In the genomic region with DNA sequence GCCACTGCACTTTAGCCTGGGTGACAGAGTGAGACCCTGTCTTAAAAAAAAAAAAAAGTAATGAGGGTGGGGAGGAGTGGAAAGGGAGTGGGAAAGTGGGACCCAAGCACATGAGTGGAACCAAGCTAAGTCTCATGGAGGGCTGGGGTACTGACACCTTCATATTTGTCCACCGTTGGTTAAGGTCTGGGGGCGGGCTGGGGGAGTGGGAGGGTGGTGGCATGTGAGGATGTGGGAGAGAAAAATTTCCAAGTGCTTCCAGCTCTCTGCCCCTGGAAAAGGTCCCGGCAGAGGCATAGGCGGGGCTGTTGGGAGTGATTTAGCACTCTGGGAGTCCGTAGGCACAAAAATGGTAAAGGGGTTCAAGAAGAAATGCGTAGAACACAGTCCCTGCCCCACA, we compare ENCODE assay signal across 30 cellular contexts. TPM values are rescaled to one million over a fixed set of nuclear protein-coding genes. Genes with fewer than 3 reads are reported as not detected.
A peak's percentile ranks its signal among the peaks of the same experiment; 100 is the strongest.
DNase-seq lines count a peak whose midpoint lies in the region; ATAC-seq, FAIRE-seq and TF ChIP-seq lines count a peak whose summit lies in the region.
"Had no signal": no experiment of that assay in that cellular context is flagged by ENCODE, and none has a peak within 500 bp of the region (broad histone marks: within the 10 kb centered on the region; RNA-seq: fewer than 3 reads in every experiment).

No MANE protein-coding gene starts in this region.

- H4K5ac ChIP-seq in H1 (ENCODE audit: insufficient read length, low read depth, low read length), result no peak overlapping the region

- H3K23ac ChIP-seq in H1 (ENCODE audit: insufficient read length) (no peak overlapping the region), neuronal stem cell (ENCODE audit: low read depth, low read length, poor library complexity) (no peak overlapping the region)

- no peak overlapping the region for H3K56ac ChIP-seq in H1 (replicated peaks; ENCODE audit: insufficient read length, low read depth, low read length)

- TF ChIP-seq POLR2A in H1 (IDR thresholded peaks at IDR 0.05; ENCODE audit: control extremely low read depth in 1 of 2, low read depth in 2 of 2, low read length in 2 of 2), result no peak

- H2BK120ac ChIP-seq in H1 (replicated peaks; ENCODE audit: low read depth, low read length) (no peak overlapping the region), neuronal stem cell (ENCODE audit: low read depth, low read length) (no peak overlapping the region)

- intact Hi-C loops in left cardiac atrium (cut with DNase I), result no loop called here

- H2BK20ac ChIP-seq in H1 (ENCODE audit: low read length), result no peak overlapping the region

- TF ChIP-seq EP300 in H1 (IDR thresholded peaks at IDR 0.05; ENCODE audit: borderline replicate concordance in 1 of 2, low read depth in 2 of 2, low read length in 2 of 2), result no peak

- H4K8ac ChIP-seq in H1 (ENCODE audit: extremely low read depth, insufficient read depth, low read length) (no peak overlapping the region), neuronal stem cell (ENCODE audit: low read depth, low read length) (no peak overlapping the region)

- WGBS in H1 (ENCODE audit: extremely low coverage in 1 of 2, insufficient coverage in 1 of 2, insufficient read length in 1 of 2, insufficient replicate concordance in 2 of 2, low coverage in 1 of 2, low lambda C conversion rate in 2 of 2, missing lambda C conversion rate in 1 of 2), 2 experiments, result 81% methylated on average over 6 of the region's 6 CpGs; no CpG with 5 or more reads in 1 of the 2 experiments
- WGBS in neuronal stem cell (ENCODE audit: extremely low coverage in 2 of 2, insufficient read length in 2 of 2, insufficient replicate concordance in 1 of 2), 2 donors, result no CpG with 5 or more reads among the region's 6 CpGs

- H2AFZ ChIP-seq in H1 (ENCODE audit: low read length), result no peak overlapping the region
- H2AFZ ChIP-seq in neuronal stem cell (ENCODE audit: low read length), result no peak overlapping the region
- no peak overlapping the region for H2AFZ ChIP-seq in neural progenitor cell (replicated peaks)

- no peak for ATAC-seq in left cardiac atrium
- ATAC-seq: GM12878 had no signal

- H3K14ac ChIP-seq in H1 (ENCODE audit: insufficient read length), result no peak overlapping the region
- H3K14ac ChIP-seq in neuronal stem cell (ENCODE audit: low read length), result no peak overlapping the region

- H3K4me1 ChIP-seq in H1 (replicated peaks in 1 of 4; ENCODE audit: control insufficient read depth in 3 of 4, insufficient read depth in 4 of 4, low read length in 3 of 4) (peaks cover 1 to 5% (median 3%) of the 10 kb centered on the region in 4 experiments; a peak in 5 of 7 replicates), neuronal stem cell (ENCODE audit: control insufficient read depth in 2 of 2, insufficient read depth in 1 of 2, low read depth in 1 of 2, low read length in 2 of 2) (peaks cover 0 to 2% of the 10 kb centered on the region in 2 donors), neural progenitor cell (no peaks in the 10 kb centered on the region)
- H3K4me1 ChIP-seq: BE2C had no signal

- H2BK5ac ChIP-seq in H1 (ENCODE audit: low read depth, low read length), result no peak overlapping the region
- H2BK5ac ChIP-seq in neuronal stem cell (ENCODE audit: low read length), result no peak overlapping the region

- POLR2A ChIA-PET in H1 (lab: Charles Lee; ENCODE audit: partially characterized antibody), result interaction anchor here (68.5 kb wide), 1 partner anchor 36 kb away, joined by 2251 read pairs; the partner anchor contains the start of genes CCHCR1, POU5F1, PSORS1C2 and TCF19

- no peaks in the 10 kb centered on the region for H3K27me3 ChIP-seq in H1 (replicated peaks in 1 of 4; ENCODE audit: control insufficient read depth in 3 of 4, extremely low read depth in 1 of 4, insufficient read depth in 3 of 4, low read length in 3 of 4)
- H3K27me3 ChIP-seq in neuronal stem cell (ENCODE audit: control insufficient read depth in 3 of 3, insufficient read depth in 3 of 3, low read depth in 1 of 3, low read length in 3 of 3), result peaks cover 0 to 8% (median 0%) of the 10 kb centered on the region in 3 experiments
- H3K27me3 ChIP-seq in neural progenitor cell, result no peaks in the 10 kb centered on the region
- H3K27me3 ChIP-seq: BLaER1 had no signal

- no peak overlapping the region for H3K4me3 Mint-ChIP-seq in neural progenitor cell
- H3K4me3 Mint-ChIP-seq: CD14-positive monocyte; CD4-positive, alpha-beta memory T cell; CD4-positive, CD25-positive, alpha-beta regulatory T cell; CD8-positive, alpha-beta memory T cell had no signal

- TF ChIP-seq RAD21 in H1 (IDR thresholded peaks at IDR 0.05 in 1 of 2, conservative IDR thresholded peaks at IDR 0.05 in 1 of 2; ENCODE audit: low read depth in 2 of 2, low read length in 2 of 2), result no peak

- H3K36me3 ChIP-seq in H1 (ENCODE audit: control insufficient read depth in 2 of 4, insufficient read depth in 4 of 4, low read length in 3 of 4) (no peaks in the 10 kb centered on the region), neuronal stem cell (replicated peaks in 1 of 2; ENCODE audit: control insufficient read depth in 2 of 2, insufficient read depth in 2 of 2, low read length in 2 of 2) (no peaks in the 10 kb centered on the region), neural progenitor cell (no peaks in the 10 kb centered on the region)
- H3K36me3 ChIP-seq: BE2C, BLaER1 had no signal

- no peaks in the 10 kb centered on the region for H3F3A ChIP-seq in neural progenitor cell (ENCODE audit: low read depth)

- H3K4me2 ChIP-seq in H1 (ENCODE audit: insufficient read depth in 1 of 2, low read depth in 2 of 2, low read length in 2 of 2) (no peak overlapping the region), neuronal stem cell (ENCODE audit: insufficient read depth, low read length, poor library complexity, severe bottlenecking) (no peak overlapping the region), neural progenitor cell (no peak overlapping the region)
- H3K4me2 ChIP-seq: BLaER1 had no signal

- H3K27me3 Mint-ChIP-seq in neural progenitor cell (ENCODE audit: insufficient read depth, low read depth), result peaks cover 7% of the 10 kb centered on the region

- H4K20me1 ChIP-seq in H1 (replicated peaks in 1 of 2; ENCODE audit: control insufficient read depth in 1 of 2, insufficient read depth in 2 of 2, low read length in 2 of 2) (no peaks in the 10 kb centered on the region), neural progenitor cell (ENCODE audit: low read depth) (no peaks in the 10 kb centered on the region)
- H4K20me1 ChIP-seq: BLaER1 had no signal

- H3K36me3 Mint-ChIP-seq in neural progenitor cell, result no peaks in the 10 kb centered on the region
- H3K36me3 Mint-ChIP-seq: CD14-positive monocyte; CD4-positive, alpha-beta memory T cell; CD4-positive, CD25-positive, alpha-beta regulatory T cell; CD8-positive, alpha-beta memory T cell had no signal

- H3K79me2 ChIP-seq in H1 (ENCODE audit: control insufficient read depth in 1 of 2, insufficient read depth in 2 of 2, low read length in 2 of 2), result no peaks in the 10 kb centered on the region
- H3K79me2 ChIP-seq in neural progenitor cell (ENCODE audit: low read depth), result no peaks in the 10 kb centered on the region

- no peak overlapping the region for H3K27ac Mint-ChIP-seq in neural progenitor cell
- H3K27ac Mint-ChIP-seq: CD14-positive monocyte; CD4-positive, alpha-beta memory T cell; CD4-positive, CD25-positive, alpha-beta regulatory T cell; CD8-positive, alpha-beta memory T cell had no signal

- H3K9me3 Mint-ChIP-seq in neural progenitor cell, result no peaks in the 10 kb centered on the region
- H3K9me3 Mint-ChIP-seq: CD4-positive, alpha-beta memory T cell; CD8-positive, alpha-beta memory T cell had no signal

- no peak overlapping the region for H2AK5ac ChIP-seq in H1 (ENCODE audit: low read depth, low read length)
- H2AK5ac ChIP-seq in neuronal stem cell (ENCODE audit: low read depth, low read length), result peak overlapping the region; percentile 75

- H3K18ac ChIP-seq in H1 (ENCODE audit: extremely low read depth, low read length) (no peak overlapping the region), neuronal stem cell (ENCODE audit: low read length) (peak overlapping the region; percentile 57)

- H2BK12ac ChIP-seq in H1 (ENCODE audit: low read depth, low read length) (0 out of 2 replicates have a peak overlapping the region, but pooled peaks have one; percentile 27), neuronal stem cell (ENCODE audit: low read length) (no peak overlapping the region)

- H3K9ac ChIP-seq in H1 (replicated peaks in 1 of 4; ENCODE audit: extremely low read depth in 1 of 4, low read depth in 3 of 4, low read length in 3 of 4) (no peak overlapping the region), neuronal stem cell (ENCODE audit: low read depth, low read length, poor library complexity) (no peak overlapping the region), neural progenitor cell (no peak overlapping the region)
- H3K9ac ChIP-seq: BLaER1 had no signal

- H3K23me2 ChIP-seq in H1 (ENCODE audit: low read depth, low read length), result no peaks in the 10 kb centered on the region

- H3K4me1 Mint-ChIP-seq in neural progenitor cell, result peaks cover 8% of the 10 kb centered on the region

- no peaks in the 10 kb centered on the region for H3K9me3 ChIP-seq in H1 (ENCODE audit: insufficient read depth in 2 of 2, low read depth in 1 of 2, low read length in 1 of 2)
- no peaks in the 10 kb centered on the region for H3K9me3 ChIP-seq in neuronal stem cell (replicated peaks in 1 of 2; ENCODE audit: control insufficient read depth in 2 of 2, insufficient read depth in 1 of 2, low read depth in 1 of 2, low read length in 2 of 2)
- no peaks in the 10 kb centered on the region for H3K9me3 ChIP-seq in neural progenitor cell (ENCODE audit: low read depth)
- H3K9me3 ChIP-seq: BE2C, BLaER1 had no signal

- no peak overlapping the region for H3K27ac ChIP-seq in H1 (ENCODE audit: low read depth, low read length)
- H3K27ac ChIP-seq in neuronal stem cell (replicated peaks; ENCODE audit: low read length), result no peak overlapping the region
- no peak overlapping the region for H3K27ac ChIP-seq in neural progenitor cell
- H3K27ac ChIP-seq: BLaER1 had no signal

- CTCF ChIA-PET in H1 (lab: Charles Lee; ENCODE audit: partially characterized antibody), result interaction anchor here (0.6 to 16.4 kb wide), 16 partner anchors 3 to 302 kb away, joined by 3 to 187 read pairs (median 4); partner anchors contain the start of genes C6orf15, CCHCR1, POU5F1 and PSORS1C1

- H3K4ac ChIP-seq in H1 (replicated peaks; ENCODE audit: insufficient read length, low read depth, low read length), result no peak overlapping the region
- no peak overlapping the region for H3K4ac ChIP-seq in neuronal stem cell (ENCODE audit: low read length)

- DNase-seq in H1 (ENCODE audit: low read depth in 1 of 2, low spot score in 2 of 2) (no peak), neuronal stem cell (ENCODE audit: low spot score) (no peak), neural progenitor cell (ENCODE audit: low spot score) (no peak), left cardiac atrium (no peak)
- DNase-seq in activated CD8-positive, alpha-beta memory T cell treated with anti-CD3 and anti-CD28 coated beads for 24 hours, result no peak
- DNase-seq: 8988T; ACHN; BE2C; C1 segment of cervical spinal cord; CD4-positive, alpha-beta memory T cell; CD4-positive, CD25-positive, alpha-beta regulatory T cell; CD8-positive, alpha-beta memory T cell; COR-L47; DMS 273 treated with DMSO at 0.1 percent for 48 hours; DMS153; DMS53; DMS79; DND-41; EL; GDM1 had no signal

- FAIRE-seq in H1 (lab: Jason Lieb, UNC), result no peak
- FAIRE-seq: A204.1, GM12878, GM12892, GM18507 had no signal

- no peak overlapping the region for H3K4me3 ChIP-seq in H1 (ENCODE audit: extremely low read depth in 1 of 4, insufficient read depth in 2 of 4, low read depth in 3 of 4, low read length in 4 of 4)
- no peak overlapping the region for H3K4me3 ChIP-seq in neuronal stem cell (ENCODE audit: low read length in 2 of 2)
- no peak overlapping the region for H3K4me3 ChIP-seq in neural progenitor cell
- H3K4me3 ChIP-seq: BLaER1, GM12878 had no signal

- H3K79me1 ChIP-seq in H1 (ENCODE audit: low read depth, low read length) (no peaks in the 10 kb centered on the region), neuronal stem cell (ENCODE audit: low read depth, low read length) (no peaks in the 10 kb centered on the region)

- TF ChIP-seq CTCF in H1 (IDR thresholded peaks at IDR 0.05; ENCODE audit: control extremely low read depth in 1 of 3, insufficient read depth in 1 of 3, low read depth in 1 of 3, low read length in 3 of 3) (no peak), neural progenitor cell (IDR thresholded peaks at IDR 0.05) (no peak)

- H2BK15ac ChIP-seq in H1 (ENCODE audit: low read length) (no peak overlapping the region), neuronal stem cell (ENCODE audit: low read length) (no peak overlapping the region)

- H4K91ac ChIP-seq in H1 (replicated peaks; ENCODE audit: insufficient read length, low read length), result no peak overlapping the region
- H4K91ac ChIP-seq in neuronal stem cell (ENCODE audit: low read depth, low read length, poor library complexity), result no peak overlapping the region

RNA-seq across cellular contexts. Expression of gene PSORS1C2, which starts 6.1 kb away (rescaled TPM):
- not detected in 2 replicates for total RNA-seq in H1 (2021; fragmentation: NEBNext Ultra II Directional; extraction: Animal tissue kit (Norgen Biotek cat#: 25700))
- polyA plus RNA-seq in H1 (2011; rRNA removed), result 0.11 and 0.58 TPM in 2 replicates
- polyA plus RNA-seq in H1 (2011; cell fraction: cytosol; rRNA removed), result 0.39 TPM
- 1.4 TPM for polyA plus RNA-seq in H1 (2011; cell fraction: nucleus; rRNA removed)
- 0.52 to 0.62 TPM (median 0.57 TPM) in 3 of 4 replicates, not detected in the other for polyA plus RNA-seq in H1 (2012, experiment 1 of 2)
- polyA plus RNA-seq in H1 (2012, experiment 2 of 2), result 0.21 TPM
- polyA plus RNA-seq in H1 (2013, experiment 1 of 2), result 1.6 TPM
- polyA plus RNA-seq in H1 (2013, experiment 2 of 2), result 1.6 TPM
- polyA minus RNA-seq in H1 (2011; rRNA and poly(A)+ RNA removed), result not detected in 2 replicates
- polyA minus RNA-seq in H1 (2011; cell fraction: cytosol; rRNA and poly(A)+ RNA removed), result not detected
- polyA minus RNA-seq in H1 (2011; cell fraction: nucleus; rRNA and poly(A)+ RNA removed), result not detected
- polyA plus RNA-seq in neuronal stem cell (2013, experiment 1 of 2), result 0.04 TPM
- polyA plus RNA-seq in neuronal stem cell (2013, experiment 2 of 2), result 0.03 TPM
- total RNA-seq in neural progenitor cell (ENCODE audit: low replicate concordance) (not detected in 2 replicates), left cardiac atrium (not detected)
- total RNA-seq: A673; CD4-positive, alpha-beta memory T cell; CD4-positive, CD25-positive, alpha-beta regulatory T cell; CD8-positive, alpha-beta memory T cell; Daoy; G401; GM12878 had no signal
- polyA plus RNA-seq: AG04450; CD14-positive monocyte; CD4-positive, alpha-beta memory T cell; CD4-positive, CD25-positive, alpha-beta regulatory T cell; CD8-positive, alpha-beta memory T cell; GM12878 had no signal

RNA-seq across cellular contexts. Expression of gene CDSN, which starts 12.6 kb away (rescaled TPM):
- not detected in 2 replicates for total RNA-seq in H1 (2021; fragmentation: NEBNext Ultra II Directional; extraction: Animal tissue kit (Norgen Biotek cat#: 25700))
- polyA plus RNA-seq in H1 (2011; rRNA removed), result not detected in 2 replicates
- polyA plus RNA-seq in H1 (2011; cell fraction: cytosol; rRNA removed), result not detected
- not detected for polyA plus RNA-seq in H1 (2011; cell fraction: nucleus; rRNA removed)
- not detected in 4 replicates for polyA plus RNA-seq in H1 (2012, experiment 1 of 2)
- not detected for polyA plus RNA-seq in H1 (2012, experiment 2 of 2)
- not detected for polyA plus RNA-seq in H1 (2013, experiment 1 of 2)
- not detected for polyA plus RNA-seq in H1 (2013, experiment 2 of 2)
- not detected in 2 replicates for polyA minus RNA-seq in H1 (2011; rRNA and poly(A)+ RNA removed)
- polyA minus RNA-seq in H1 (2011; cell fraction: cytosol; rRNA and poly(A)+ RNA removed), result not detected
- not detected for polyA minus RNA-seq in H1 (2011; cell fraction: nucleus; rRNA and poly(A)+ RNA removed)
- not detected for polyA plus RNA-seq in neuronal stem cell (2013, experiment 1 of 2)
- polyA plus RNA-seq in neuronal stem cell (2013, experiment 2 of 2), result not detected
- total RNA-seq in neural progenitor cell (ENCODE audit: low replicate concordance), result not detected in 2 replicates
- under 1 TPM in 1 of 2 donors, not detected in 1; 0.10 TPM for total RNA-seq in left cardiac atrium
- total RNA-seq: A673; CD4-positive, alpha-beta memory T cell; CD4-positive, CD25-positive, alpha-beta regulatory T cell; CD8-positive, alpha-beta memory T cell; Daoy; G401; GM12878 had no signal
- polyA plus RNA-seq: AG04450; CD14-positive monocyte; CD4-positive, alpha-beta memory T cell; CD4-positive, CD25-positive, alpha-beta regulatory T cell; CD8-positive, alpha-beta memory T cell had no signal

RNA-seq across cellular contexts. Expression of gene PSORS1C1, which starts 18.2 kb away (rescaled TPM):
- 0.36 and 0.52 TPM in 2 replicates for total RNA-seq in H1 (2021; fragmentation: NEBNext Ultra II Directional; extraction: Animal tissue kit (Norgen Biotek cat#: 25700))
- 0.12 and 0.30 TPM in 2 replicates for polyA plus RNA-seq in H1 (2011; rRNA removed)
- 0.37 TPM for polyA plus RNA-seq in H1 (2011; cell fraction: cytosol; rRNA removed)
- 1.7 TPM for polyA plus RNA-seq in H1 (2011; cell fraction: nucleus; rRNA removed)
- 0.20 to 0.64 TPM (median 0.48 TPM) in 4 replicates for polyA plus RNA-seq in H1 (2012, experiment 1 of 2)
- polyA plus RNA-seq in H1 (2012, experiment 2 of 2), result not detected
- 0.12 TPM for polyA plus RNA-seq in H1 (2013, experiment 1 of 2)
- 0.55 TPM for polyA plus RNA-seq in H1 (2013, experiment 2 of 2)
- polyA minus RNA-seq in H1 (2011; rRNA and poly(A)+ RNA removed), result 0.09 TPM in 1 of 2 replicates, not detected in the other
- not detected for polyA minus RNA-seq in H1 (2011; cell fraction: cytosol; rRNA and poly(A)+ RNA removed)
- not detected for polyA minus RNA-seq in H1 (2011; cell fraction: nucleus; rRNA and poly(A)+ RNA removed)
- not detected for polyA plus RNA-seq in neuronal stem cell (2013, experiment 1 of 2)
- polyA plus RNA-seq in neuronal stem cell (2013, experiment 2 of 2), result not detected
- total RNA-seq in neural progenitor cell (ENCODE audit: low replicate concordance), result not detected in 2 replicates
- total RNA-seq in left cardiac atrium, result 1 to 10 TPM; 1.1 to 1.9 TPM
- total RNA-seq: A673; CD4-positive, alpha-beta memory T cell; CD4-positive, CD25-positive, alpha-beta regulatory T cell; CD8-positive, alpha-beta memory T cell; G401; GM12878 had no signal
- polyA plus RNA-seq: CD14-positive monocyte; CD4-positive, CD25-positive, alpha-beta regulatory T cell; CD8-positive, alpha-beta memory T cell had no signal

RNA-seq across cellular contexts. Expression of gene C6orf15, which starts 20.4 kb away (rescaled TPM):
- total RNA-seq in H1 (2021; fragmentation: NEBNext Ultra II Directional; extraction: Animal tissue kit (Norgen Biotek cat#: 25700)), result not detected in 2 replicates
- 0.06 TPM in 1 of 2 replicates, not detected in the other for polyA plus RNA-seq in H1 (2011; rRNA removed)
- not detected for polyA plus RNA-seq in H1 (2011; cell fraction: cytosol; rRNA removed)
- 0.30 TPM for polyA plus RNA-seq in H1 (2011; cell fraction: nucleus; rRNA removed)
- not detected in 4 replicates for polyA plus RNA-seq in H1 (2012, experiment 1 of 2)
- polyA plus RNA-seq in H1 (2012, experiment 2 of 2), result not detected
- 0.06 TPM for polyA plus RNA-seq in H1 (2013, experiment 1 of 2)
- polyA plus RNA-seq in H1 (2013, experiment 2 of 2), result not detected
- 0.25 TPM in 1 of 2 replicates, not detected in the other for polyA minus RNA-seq in H1 (2011; rRNA and poly(A)+ RNA removed)
- 1.0 TPM for polyA minus RNA-seq in H1 (2011; cell fraction: cytosol; rRNA and poly(A)+ RNA removed)
- polyA minus RNA-seq in H1 (2011; cell fraction: nucleus; rRNA and poly(A)+ RNA removed), result not detected
- polyA plus RNA-seq in neuronal stem cell (2013, experiment 1 of 2), result not detected
- not detected for polyA plus RNA-seq in neuronal stem cell (2013, experiment 2 of 2)
- total RNA-seq in neural progenitor cell (ENCODE audit: low replicate concordance) (not detected in 2 replicates), left cardiac atrium (not detected)
- total RNA-seq: A673; CD4-positive, alpha-beta memory T cell; CD4-positive, CD25-positive, alpha-beta regulatory T cell; CD8-positive, alpha-beta memory T cell; Daoy; G401; GM12878 had no signal
- polyA plus RNA-seq: AG04450; CD14-positive monocyte; CD4-positive, alpha-beta memory T cell; CD4-positive, CD25-positive, alpha-beta regulatory T cell; CD8-positive, alpha-beta memory T cell; GM12878 had no signal

RNA-seq across cellular contexts. Expression of gene CCHCR1, which starts 24.8 kb away (rescaled TPM):
- 38.0 and 38.2 TPM in 2 replicates for total RNA-seq in H1 (2021; fragmentation: NEBNext Ultra II Directional; extraction: Animal tissue kit (Norgen Biotek cat#: 25700))
- 20.9 and 32.8 TPM in 2 replicates for polyA plus RNA-seq in H1 (2011; rRNA removed)
- polyA plus RNA-seq in H1 (2011; cell fraction: cytosol; rRNA removed), result 50.9 TPM
- 138 TPM for polyA plus RNA-seq in H1 (2011; cell fraction: nucleus; rRNA removed)
- 36.7 to 61.3 TPM (median 50.8 TPM) in 4 replicates for polyA plus RNA-seq in H1 (2012, experiment 1 of 2)
- 19.0 TPM for polyA plus RNA-seq in H1 (2012, experiment 2 of 2)
- 19.9 TPM for polyA plus RNA-seq in H1 (2013, experiment 1 of 2)
- 17.6 TPM for polyA plus RNA-seq in H1 (2013, experiment 2 of 2)
- 29.0 and 29.1 TPM in 2 replicates for polyA minus RNA-seq in H1 (2011; rRNA and poly(A)+ RNA removed)
- polyA minus RNA-seq in H1 (2011; cell fraction: cytosol; rRNA and poly(A)+ RNA removed), result 20.8 TPM
- polyA minus RNA-seq in H1 (2011; cell fraction: nucleus; rRNA and poly(A)+ RNA removed), result 43.1 TPM
- polyA plus RNA-seq in neuronal stem cell (2013, experiment 1 of 2), result 23.5 TPM
- polyA plus RNA-seq in neuronal stem cell (2013, experiment 2 of 2), result 21.1 TPM
- total RNA-seq in neural progenitor cell (ENCODE audit: low replicate concordance) (23.2 and 54.9 TPM in 2 replicates), left cardiac atrium (10 to 100 TPM; 10.4 to 11.0 TPM)
